Comparison of ENCODE assay signal across 13 cellular contexts in the genomic region with DNA sequence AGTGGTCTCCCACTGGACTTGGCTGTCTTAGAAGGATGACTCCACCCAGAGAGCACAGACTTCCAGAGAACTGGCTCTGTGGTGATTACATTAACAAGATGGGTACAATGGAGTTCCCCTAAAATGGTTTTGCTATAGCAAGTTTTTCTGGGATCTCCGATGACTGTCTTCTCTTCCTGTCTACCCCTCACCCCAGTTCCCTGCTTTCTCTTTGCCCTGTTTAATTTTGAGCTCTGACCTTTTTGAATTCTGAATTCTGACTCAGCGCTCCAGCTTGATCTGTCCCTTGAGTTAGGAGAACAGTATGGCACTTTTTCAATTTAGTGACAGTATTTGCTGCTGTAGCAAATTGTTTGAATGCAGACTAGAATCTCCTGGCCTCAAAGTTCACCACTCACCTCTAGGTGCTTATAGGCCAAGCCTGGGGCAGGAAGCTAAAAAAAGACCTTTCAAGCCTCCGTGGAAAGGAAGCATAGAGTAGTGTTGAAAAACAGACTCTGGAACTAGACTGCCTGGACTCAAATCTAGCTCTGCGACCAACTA. TPM values are rescaled to one million over a fixed set of nuclear protein-coding genes. Genes with fewer than 3 reads are reported as not detected.
A peak's percentile ranks its signal among the peaks of the same experiment; 100 is the strongest.
DNase-seq lines count a peak whose midpoint lies in the region; ATAC-seq, FAIRE-seq and TF ChIP-seq lines count a peak whose summit lies in the region.
"Had no signal": no experiment of that assay in that cellular context is flagged by ENCODE, and none has a peak within 500 bp of the region (broad histone marks: within the 10 kb centered on the region; RNA-seq: fewer than 3 reads in every experiment).

No MANE protein-coding gene starts in this region.

- no peak overlapping the region for H3K9ac ChIP-seq in K562 (ENCODE audit: insufficient read depth in 1 of 2, low read depth in 2 of 2, low read length in 2 of 2)

- in situ Hi-C loops in K562 (cut with MboI), result no loop called here
- in situ Hi-C loops in GM13977 (cut with MboI; ENCODE audit: low pct_unique_long_range_greater_than_20kb, low sequenced_read_pairs, unreplicated experiment), result no loop called here

- peaks cover 72% of the 10 kb centered on the region for H3K36me3 Mint-ChIP-seq in activated naive CD4-positive, alpha-beta T cell treated with anti-CD3 and anti-CD28 coated beads, Interleukin-2, amount 10 ng/mL, durations not matched to agents 7 days and 5 days

- POLR2A ChIA-PET in K562 (lab: Yijun Ruan, JAX), result interaction anchor here (0.7 to 1.8 kb wide), 3 partner anchors 13 to 162 kb away, joined by 3 to 5 read pairs (median 5); no protein-coding TSS in a partner anchor

- peak overlapping the region; percentile 74 for H3K27ac Mint-ChIP-seq in activated naive CD4-positive, alpha-beta T cell treated with anti-CD3 and anti-CD28 coated beads, Interleukin-2, amount 10 ng/mL, durations not matched to agents 7 days and 5 days

- H3K36me3 ChIP-seq in K562 (ENCODE audit: control insufficient read depth, insufficient read depth, low read length) (peaks cover 83% of the 10 kb centered on the region), lung (ENCODE audit: control insufficient read depth in 2 of 2, insufficient read depth in 2 of 2, low read length in 2 of 2) (no peaks in the 10 kb centered on the region), upper lobe of right lung (no peaks in the 10 kb centered on the region), pancreas (no peaks in the 10 kb centered on the region)

- no peak for DNase-seq in activated naive CD4-positive, alpha-beta T cell treated with anti-CD3 and anti-CD28 coated beads, Interleukin-2, amount 10 ng/mL, durations not matched to agents 7 days and 5 days
- DNase-seq in activated naive CD4-positive, alpha-beta T cell treated with Interleukin-2 at 50 U/mL for 16 hours, result no peak
- DNase-seq in K562 (ENCODE audit: extremely low read depth in 1 of 4, low spot score in 3 of 4) (no peak), lung (ENCODE audit: low spot score) (no peak), upper lobe of right lung (no peak), GM13977 (ENCODE audit: low spot score) (no peak), pancreas (no peak)
- DNase-seq: NCI-H2081; stimulated activated CD4-positive, alpha-beta T cell treated with anti-CD3 and anti-CD28 coated beads, Interleukin-1b, Interleukin-23, amount 100 ng/mL, for 48 hours; T1000 had no signal

- 55% methylated on average over 3 of the region's 4 CpGs for WGBS in K562 (ENCODE audit: insufficient coverage, low coverage, missing lambda C conversion rate)
- 36 to 50% methylated on average over 4 of the region's 4 CpGs for WGBS in lung, 2 donors
- WGBS in pancreas, 2 donors, result 81 to 86% methylated on average over 4 of the region's 4 CpGs

- FAIRE-seq in K562 (lab: Jason Lieb, UNC), result peak; percentile 11
- FAIRE-seq in pancreas (lab: Jason Lieb, UNC), result no peak
- FAIRE-seq: islet of Langerhans had no signal

- peaks cover 52% of the 10 kb centered on the region for H4K20me1 ChIP-seq in K562 (replicated peaks; ENCODE audit: control insufficient read depth, insufficient read depth, low read length)

- CTCF ChIA-PET in activated naive CD4-positive, alpha-beta T cell treated with anti-CD3 and anti-CD28 coated beads, Interleukin-2, amount 10 ng/mL, durations not matched to agents 7 days and 5 days (lab: Charles Lee), result interaction anchor here (1.5 to 2.6 kb wide), 2 partner anchors 24 to 83 kb away, joined by 3 to 9 read pairs; no protein-coding TSS in a partner anchor
- CTCF ChIA-PET in K562 (lab: Yijun Ruan, JAX; ENCODE audit: low intra/inter-chr PET ratio), result no interaction called here

- H3K9me1 ChIP-seq in K562 (ENCODE audit: control insufficient read depth, insufficient read depth, low read length), result no peaks in the 10 kb centered on the region

- H2AFZ ChIP-seq in K562 (ENCODE audit: low read depth, low read length), result no peak overlapping the region

- ATAC-seq in K562 (no peak), lung (ENCODE audit: insufficient read depth, low FRiP score) (peak; percentile 16), upper lobe of right lung (no peak), HG03571 (IDR thresholded peaks at IDR 0.05; ENCODE audit: unreplicated experiment) (no peak), pancreas (no peak)

- H3K27ac ChIP-seq in K562 (ENCODE audit: extremely low read depth, low read depth, low read length), result peak overlapping the region; percentile 42; the same call in 1 of the 3 replicates
- H3K27ac ChIP-seq in lung (ENCODE audit: low read depth in 1 of 2, low read length in 1 of 2), result peak overlapping the region; percentile 82 to 93
- H3K27ac ChIP-seq in upper lobe of right lung, result peak overlapping the region; percentile 51
- H3K27ac ChIP-seq in pancreas, result no peak overlapping the region
- H3K27ac ChIP-seq: C4-2B had no signal

- no peak for TF ChIP-seq EP300 in K562 (IDR thresholded peaks at IDR 0.05; ENCODE audit: low read length)

- peak overlapping the region; percentile 68; the same call in 1 of the 2 replicates for H3K4me2 ChIP-seq in K562 (ENCODE audit: insufficient read depth, low read length)

- no peaks in the 10 kb centered on the region for H3K27me3 ChIP-seq in K562 (ENCODE audit: control insufficient read depth in 2 of 2, insufficient read depth in 2 of 2, low read length in 2 of 2)
- H3K27me3 ChIP-seq in lung (ENCODE audit: control insufficient read depth, insufficient read depth), result no peaks in the 10 kb centered on the region
- H3K27me3 ChIP-seq in upper lobe of right lung, result no peaks in the 10 kb centered on the region
- H3K27me3 ChIP-seq in pancreas, result no peaks in the 10 kb centered on the region

- peak overlapping the region; percentile 78 for H3K4me3 Mint-ChIP-seq in activated naive CD4-positive, alpha-beta T cell treated with anti-CD3 and anti-CD28 coated beads, Interleukin-2, amount 10 ng/mL, durations not matched to agents 7 days and 5 days

- no peaks in the 10 kb centered on the region for H3K9me3 Mint-ChIP-seq in activated naive CD4-positive, alpha-beta T cell treated with anti-CD3 and anti-CD28 coated beads, Interleukin-2, amount 10 ng/mL, durations not matched to agents 7 days and 5 days

- TF ChIP-seq POLR2A in K562 (conservative IDR thresholded peaks at IDR 0.05), result no peak

- peaks cover 83% of the 10 kb centered on the region for H3K4me1 Mint-ChIP-seq in activated naive CD4-positive, alpha-beta T cell treated with anti-CD3 and anti-CD28 coated beads, Interleukin-2, amount 10 ng/mL, durations not matched to agents 7 days and 5 days

- H3K4me1 ChIP-seq in K562 (replicated peaks in 1 of 2; ENCODE audit: control insufficient read depth in 2 of 2, insufficient read depth in 2 of 2, low read length in 2 of 2) (peaks cover 0 to 64% of the 10 kb centered on the region in 2 experiments; a peak in 4 of 5 replicates), lung (ENCODE audit: control insufficient read depth in 2 of 2, insufficient read depth in 2 of 2, low read length in 2 of 2) (peaks cover 14 to 38% of the 10 kb centered on the region in 2 donors), upper lobe of right lung (peaks cover 71% of the 10 kb centered on the region), pancreas (peaks cover 0 to 20% (median 0%) of the 10 kb centered on the region in 3 donors)

- H3K9me3 ChIP-seq in K562 (replicated peaks; ENCODE audit: control insufficient read depth, insufficient read depth, low read depth, low read length), result no peaks in the 10 kb centered on the region
- no peaks in the 10 kb centered on the region for H3K9me3 ChIP-seq in lung (ENCODE audit: control insufficient read depth in 2 of 2, insufficient read depth in 1 of 2, low read length in 1 of 2)
- H3K9me3 ChIP-seq in upper lobe of right lung, result no peaks in the 10 kb centered on the region
- no peaks in the 10 kb centered on the region for H3K9me3 ChIP-seq in pancreas

- H3K4me3 ChIP-seq in K562 (no peak overlapping the region), lung (no peak overlapping the region), upper lobe of right lung (peak overlapping the region; percentile 14), pancreas (no peak overlapping the region)

- no peaks in the 10 kb centered on the region for H3K27me3 Mint-ChIP-seq in activated naive CD4-positive, alpha-beta T cell treated with anti-CD3 and anti-CD28 coated beads, Interleukin-2, amount 10 ng/mL, durations not matched to agents 7 days and 5 days

- TF ChIP-seq CTCF in K562 (IDR thresholded peaks at IDR 0.05 in 2 of 3, conservative IDR thresholded peaks at IDR 0.05 in 1 of 3; ENCODE audit: insufficient read depth in 2 of 3, low read depth in 1 of 3, low read length in 3 of 3) (no peak), lung (IDR thresholded peaks at IDR 0.05; ENCODE audit: control extremely low read depth, extremely low read depth) (no peak), upper lobe of right lung (IDR thresholded peaks at IDR 0.05) (no peak), GM13977 (IDR thresholded peaks at IDR 0.05; ENCODE audit: extremely low read depth, insufficient read depth, missing control alignments) (no peak), pancreas (IDR thresholded peaks at IDR 0.05) (no peak)

- no TSS peak for BruUV-seq in K562 (replicated peaks; lab: Mats Ljungman, UMichigan)

- intact Hi-C loops in K562 (cut with micrococcal nuclease) (no loop called here), upper lobe of right lung (cut with DNase I) (no loop called here), pancreas (cut with DNase I) (no loop called here)

- H3K79me2 ChIP-seq in K562 (ENCODE audit: control insufficient read depth, insufficient read depth, low read length), result peaks cover 99% of the 10 kb centered on the region

- TF ChIP-seq RAD21 in K562 (CRISPR knock-in tag; conservative IDR thresholded peaks at IDR 0.05 in 1 of 2, IDR thresholded peaks at IDR 0.05 in 1 of 2), result no peak

RNA-seq across cellular contexts. Expression of a gene that starts 7.0 kb away (rescaled TPM):
- 60.7 and 70.4 TPM in 2 replicates for total RNA-seq in K562 (2011; cell fraction: chromatin; rRNA removed; ENCODE audit: low replicate concordance)
- 61.2 and 71.2 TPM in 2 replicates for total RNA-seq in K562 (2011; cell fraction: nucleolus; rRNA removed)
- total RNA-seq in K562 (2011; cell fraction: nucleoplasm; rRNA removed), result 79.1 and 109 TPM in 2 replicates
- total RNA-seq in K562 (2014; rRNA removed) (224 and 261 TPM in 2 replicates), K562 (2014; rRNA removed; fragmentation: Illumina TruSeq; extraction: Trizol) (218 and 234 TPM in 2 replicates), K562 (2015; rRNA removed; fragmentation: Illumina TruSeq; extraction: Trizol) (237 and 240 TPM in 2 replicates), K562 (2021) (294 and 346 TPM in 2 replicates), lung (100 to 1,000 TPM; 228 to 399 TPM), upper lobe of right lung (462 TPM), pancreas (10 to 100 TPM; 12.4 to 99.1 (median 25.9) TPM)
- polyA plus RNA-seq in K562 (2011; rRNA removed) (320 and 393 TPM in 2 replicates), K562 (2014; fragmentation: Illumina TruSeq; extraction: Trizol) (450 and 486 TPM in 2 replicates), K562 (2014; fragmentation: Nextera tagmentation; extraction: Ambion mirVana) (100 to 1,000 TPM; 128 to 283 TPM), K562 (2014; rRNA removed) (193 and 236 TPM in 2 replicates), lung (100 to 1,000 TPM; 168 to 371 TPM), pancreas (10 to 100 TPM; 18.7 to 22.6 TPM)
- polyA plus RNA-seq in K562 (2011; cell fraction: cytosol; rRNA removed), result 320 and 357 TPM in 2 replicates
- 205 and 240 TPM in 2 replicates for polyA plus RNA-seq in K562 (2011; cell fraction: nucleus; rRNA removed)
- 355 and 371 TPM in 2 replicates for polyA plus RNA-seq in K562 (2012)
- 381 and 481 TPM in 2 replicates for polyA minus RNA-seq in K562 (2011; rRNA and poly(A)+ RNA removed)
- polyA minus RNA-seq in K562 (2011; cell fraction: cytosol; rRNA and poly(A)+ RNA removed), result 197 and 272 TPM in 2 replicates
- 53.3 and 91.7 TPM in 2 replicates for polyA minus RNA-seq in K562 (2011; cell fraction: nucleus; rRNA and poly(A)+ RNA removed)

Comparison
In these comparisons a context has a peak if more than half of its experiments do, and no peak if none do; other contexts are left out.
1. H3K27ac ChIP-seq: peak in K562 (single experiment), lung (2 of 2) and upper lobe of right lung (single experiment); none in pancreas (0 of 4).